Comparison of ENCODE assay signal across 29 cellular contexts in the genomic region with DNA sequence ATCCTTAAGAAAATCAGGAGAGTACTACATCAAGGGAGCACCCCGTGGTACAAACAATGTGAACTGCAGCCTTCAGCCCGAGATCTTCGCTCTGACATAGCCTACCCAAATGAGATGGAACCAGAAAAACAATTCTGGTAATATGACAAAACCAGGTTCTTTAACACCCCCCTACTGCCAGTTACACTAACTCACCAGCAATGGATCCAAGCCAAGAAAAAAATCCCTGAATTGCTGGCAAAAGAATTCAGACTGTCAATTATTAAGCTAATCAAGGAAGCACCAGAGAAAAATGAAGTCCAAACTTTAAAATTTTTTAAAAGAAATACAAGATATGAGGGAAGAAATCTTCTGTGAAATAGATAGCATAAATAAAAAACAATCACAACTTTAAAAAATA.
"Had no signal": no experiment of that assay in that cellular context is flagged by ENCODE, and none has a peak within 500 bp of the region (broad histone marks: within the 10 kb centered on the region; RNA-seq: fewer than 3 reads in every experiment).

No MANE protein-coding gene starts in this region.

- H3K36me3 ChIP-seq: brain microvascular endothelial cell, esophagus muscularis mucosa, heart right ventricle, right atrium auricular region, spleen, transverse colon had no signal

- H3K27ac ChIP-seq: brain microvascular endothelial cell, esophagus muscularis mucosa, foreskin keratinocyte, heart right ventricle, parathyroid adenoma, psoas muscle, right atrium auricular region, spleen, testis, transverse colon had no signal

- H3K4me1 ChIP-seq: esophagus muscularis mucosa, foreskin keratinocyte, heart right ventricle, parathyroid adenoma, psoas muscle, right atrium auricular region, spleen, testis, transverse colon had no signal

- H3K4me3 ChIP-seq: esophagus muscularis mucosa, heart right ventricle, psoas muscle, right atrium auricular region, spleen, testis, transverse colon had no signal

- H3K4me1 Mint-ChIP-seq: activated CD4-positive, alpha-beta T cell treated with anti-CD3 and anti-CD28 coated beads, Interleukin-2, amount 10 ng/mL, durations not matched to agents 7 days and 5 days; activated T-helper 17 cell treated with anti-CD3 and anti-CD28 coated beads, Interleukin-2, amount 50 U/mL, for 72 hours; endodermal cell; naive thymus-derived CD4-positive, alpha-beta T cell; neural crest cell had no signal

- H3K27ac Mint-ChIP-seq: activated CD4-positive, alpha-beta T cell treated with anti-CD3 and anti-CD28 coated beads, Interleukin-2, amount 10 ng/mL, durations not matched to agents 7 days and 5 days; activated CD8-positive, alpha-beta T cell treated with anti-CD3 and anti-CD28 coated beads for 36 hours; activated T-helper 17 cell treated with anti-CD3 and anti-CD28 coated beads, Interleukin-2, amount 50 U/mL, for 72 hours; dendritic cell treated with granulocyte-macrophage colony-stimulating factor and Interleukin-4, amounts not matched to agents 40 ng/mL and 50 ng/mL, for 4 days; endodermal cell; naive thymus-derived CD4-positive, alpha-beta T cell; T-helper 1 cell treated with Interleukin-12 subunit alpha and Interleukin-12 subunit beta and Interleukin-4 antibody, amounts not matched to agents 30 μg/mL and 1 μg/mL, for 36 hours had no signal

- H3K9ac ChIP-seq: parathyroid adenoma had no signal

- FAIRE-seq: astrocyte had no signal

- H3K27me3 Mint-ChIP-seq: activated CD4-positive, alpha-beta T cell treated with anti-CD3 and anti-CD28 coated beads, Interleukin-2, amount 10 ng/mL, durations not matched to agents 7 days and 5 days; activated CD8-positive, alpha-beta T cell treated with anti-CD3 and anti-CD28 coated beads for 36 hours; activated T-helper 17 cell treated with anti-CD3 and anti-CD28 coated beads, Interleukin-2, amount 50 U/mL, for 72 hours; dendritic cell treated with granulocyte-macrophage colony-stimulating factor and Interleukin-4, amounts not matched to agents 40 ng/mL and 50 ng/mL, for 4 days; naive thymus-derived CD4-positive, alpha-beta T cell had no signal

- ATAC-seq: activated CD8-positive, alpha-beta T cell treated with anti-CD3 and anti-CD28 coated beads for 36 hours; activated T-cell treated with anti-CD3 and anti-CD28 coated beads, Interleukin-2, amount 50 U/mL, for 4 hours; activated T-helper 17 cell treated with anti-CD3 and anti-CD28 coated beads, Interleukin-2, amount 50 U/mL, for 72 hours; foreskin keratinocyte; heart right ventricle; left ventricle myocardium superior; naive thymus-derived CD4-positive, alpha-beta T cell; psoas muscle had no signal

- H3K9me3 ChIP-seq: testis, transverse colon had no signal

- DNase-seq: activated CD4-positive, alpha-beta T cell treated with anti-CD3 and anti-CD28 coated beads, Interleukin-2, amount 10 ng/mL, durations not matched to agents 7 days and 5 days; activated CD4-positive, CD25-positive, alpha-beta regulatory T cell treated with anti-CD3 and anti-CD28 coated beads, Interleukin-2, amount 50 U/mL, for 72 hours; activated CD8-positive, alpha-beta T cell treated with anti-CD3 and anti-CD28 coated beads for 36 hours; activated gamma-delta T cell treated with Interleukin-2 at 50 U/mL for 16 hours; activated naive CD4-positive, alpha-beta T cell treated with anti-CD3 and anti-CD28 coated beads, Interleukin-2, amount 50 U/mL, for 16 hours; activated T-cell treated with anti-CD3 and anti-CD28 coated beads, Interleukin-2, amount 50 U/mL, for 4 hours; amniotic stem cell; brain microvascular endothelial cell; endodermal cell; foreskin keratinocyte; heart right ventricle; left ventricle myocardium superior; mammary epithelial cell; midbrain; naive thymus-derived CD4-positive, alpha-beta T cell; nucleus accumbens; psoas muscle; spleen; stimulated activated naive CD4-positive, alpha-beta T cell treated with Interleukin-2 at 50 U/mL for 16 hours; testis; transverse colon had no signal

- H3K27me3 ChIP-seq: brain microvascular endothelial cell, esophagus muscularis mucosa, foreskin keratinocyte, right atrium auricular region, spleen, testis, transverse colon had no signal

- H3K4me3 Mint-ChIP-seq: activated CD4-positive, alpha-beta T cell treated with anti-CD3 and anti-CD28 coated beads, Interleukin-2, amount 10 ng/mL, durations not matched to agents 7 days and 5 days; activated CD8-positive, alpha-beta T cell treated with anti-CD3 and anti-CD28 coated beads for 36 hours; activated T-cell treated with anti-CD3 and anti-CD28 coated beads, Interleukin-2, amount 50 U/mL, for 4 hours; activated T-helper 17 cell treated with anti-CD3 and anti-CD28 coated beads, Interleukin-2, amount 50 U/mL, for 72 hours; dendritic cell treated with granulocyte-macrophage colony-stimulating factor and Interleukin-4, amounts not matched to agents 40 ng/mL and 50 ng/mL, for 4 days; endodermal cell; naive thymus-derived CD4-positive, alpha-beta T cell; neural crest cell; T-helper 1 cell treated with Interleukin-12 subunit alpha and Interleukin-12 subunit beta and Interleukin-4 antibody, amounts not matched to agents 30 μg/mL and 1 μg/mL, for 36 hours had no signal
